In genomic region chr4:5164221-5164912, GRCh38 we compare ENCODE assay signal across 18 cellular contexts.
"Had no signal": no experiment of that assay in that cellular context is flagged by ENCODE, and none has a peak within 500 bp of the region (broad histone marks: within the 10 kb centered on the region; RNA-seq: fewer than 3 reads in every experiment).

No MANE protein-coding gene starts in this region.

- H3K36me3 Mint-ChIP-seq: activated naive CD4-positive, alpha-beta T cell treated with anti-CD3 and anti-CD28 coated beads, Interleukin-2, amount 50 U/mL, for 72 hours; naive thymus-derived CD4-positive, alpha-beta T cell; stimulated activated effector memory CD8-positive, alpha-beta T cell treated with anti-CD3 and anti-CD28 coated beads, Interleukin-12 subunit alpha, Interleukin-12 subunit beta, amount 100 ng/mL, for 72 hours had no signal

- H3K4me1 ChIP-seq: adrenal gland, ascending aorta, colonic mucosa, gastroesophageal sphincter, tibial artery had no signal

- DNase-seq: activated gamma-delta T cell treated with Interleukin-2 at 50 U/mL for 16 hours; activated T-cell treated with anti-CD3 and anti-CD28 coated beads, Interleukin-2, amount 50 U/mL, for 1 hour; adrenal gland; central memory CD4-positive, alpha-beta T cell; colonic mucosa; endodermal cell; hypothalamus; mesenchymal stem cell; naive thymus-derived CD4-positive, alpha-beta T cell; stimulated activated CD4-positive, alpha-beta T cell treated with anti-CD3 and anti-CD28 coated beads, Interleukin-12 subunit alpha, Interleukin-12 subunit beta, amount 100 ng/mL, for 4 hours; stimulated activated naive CD8-positive, alpha-beta T cell treated with anti-CD3 and anti-CD28 coated beads, Interleukin-15, amount 100 ng/mL, for 72 hours; tibial artery had no signal

- H3K27ac ChIP-seq: adrenal gland, ascending aorta, colonic mucosa, gastroesophageal sphincter, tibial artery had no signal

- H3K4me1 Mint-ChIP-seq: naive thymus-derived CD4-positive, alpha-beta T cell; stimulated activated effector memory CD8-positive, alpha-beta T cell treated with anti-CD3 and anti-CD28 coated beads, Interleukin-12 subunit alpha, Interleukin-12 subunit beta, amount 100 ng/mL, for 72 hours; stimulated activated naive CD8-positive, alpha-beta T cell treated with anti-CD3 and anti-CD28 coated beads, Interleukin-15, amount 100 ng/mL, for 72 hours had no signal

- H3K4me3 Mint-ChIP-seq: endodermal cell; naive thymus-derived CD4-positive, alpha-beta T cell; stimulated activated effector memory CD8-positive, alpha-beta T cell treated with anti-CD3 and anti-CD28 coated beads, Interleukin-12 subunit alpha, Interleukin-12 subunit beta, amount 100 ng/mL, for 72 hours; stimulated activated naive CD8-positive, alpha-beta T cell treated with anti-CD3 and anti-CD28 coated beads, Interleukin-15, amount 100 ng/mL, for 72 hours had no signal

- H3K9me3 ChIP-seq: adrenal gland, ascending aorta, colonic mucosa, gastroesophageal sphincter, tibial artery had no signal

- ATAC-seq: activated CD4-positive, CD25-positive, alpha-beta regulatory T cell treated with anti-CD3 and anti-CD28 coated beads, Interleukin-2, amount 50 U/mL, for 24 hours; activated naive CD4-positive, alpha-beta T cell treated with anti-CD3 and anti-CD28 coated beads, Interleukin-2, amount 50 U/mL, for 72 hours; gastroesophageal sphincter; naive thymus-derived CD4-positive, alpha-beta T cell; stimulated activated effector memory CD8-positive, alpha-beta T cell treated with anti-CD3 and anti-CD28 coated beads, Interleukin-12 subunit alpha, Interleukin-12 subunit beta, amount 100 ng/mL, for 72 hours; stimulated activated naive CD8-positive, alpha-beta T cell treated with anti-CD3 and anti-CD28 coated beads, Interleukin-15, amount 100 ng/mL, for 72 hours had no signal

- H3K4me3 ChIP-seq: adrenal gland, ascending aorta, colonic mucosa, gastroesophageal sphincter, tibial artery had no signal

- H3K27me3 Mint-ChIP-seq: stimulated activated naive CD8-positive, alpha-beta T cell treated with anti-CD3 and anti-CD28 coated beads, Interleukin-15, amount 100 ng/mL, for 72 hours had no signal

- H3K9me3 Mint-ChIP-seq: endodermal cell had no signal

- H3K27me3 ChIP-seq: adrenal gland, ascending aorta, colonic mucosa, gastroesophageal sphincter, tibial artery had no signal

- H3K27ac Mint-ChIP-seq: endodermal cell; naive thymus-derived CD4-positive, alpha-beta T cell; progenitor cell of endocrine pancreas; stimulated activated effector memory CD8-positive, alpha-beta T cell treated with anti-CD3 and anti-CD28 coated beads, Interleukin-12 subunit alpha, Interleukin-12 subunit beta, amount 100 ng/mL, for 72 hours; stimulated activated naive CD8-positive, alpha-beta T cell treated with anti-CD3 and anti-CD28 coated beads, Interleukin-15, amount 100 ng/mL, for 72 hours had no signal

- H3K36me3 ChIP-seq: adrenal gland, ascending aorta, colonic mucosa, gastroesophageal sphincter, tibial artery had no signal
